28 cellular contexts compared by ENCODE assay signal in the genomic region with DNA sequence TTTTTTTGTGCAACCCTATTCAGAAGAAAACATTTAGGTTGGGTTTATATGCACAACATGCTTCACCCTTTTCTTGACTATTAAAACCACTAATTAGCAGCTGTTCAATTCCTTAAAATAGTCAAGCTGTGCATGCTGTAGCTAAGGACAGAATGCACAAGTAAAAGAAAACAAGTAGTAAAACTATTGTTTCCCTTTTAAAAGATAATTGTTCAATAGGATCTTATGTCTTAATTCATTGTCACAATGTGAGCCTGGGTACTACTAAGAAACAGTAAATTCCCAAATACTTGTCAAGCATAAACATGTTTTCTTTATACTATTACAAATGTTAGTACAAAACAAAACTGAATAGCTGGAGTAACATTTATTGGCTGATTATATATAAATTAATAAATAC.
"Had no signal": no experiment of that assay in that cellular context is flagged by ENCODE, and none has a peak within 500 bp of the region (broad histone marks: within the 10 kb centered on the region; RNA-seq: fewer than 3 reads in every experiment).

No MANE protein-coding gene starts in this region.

- ATAC-seq: activated CD4-positive, CD25-positive, alpha-beta regulatory T cell treated with anti-CD3 and anti-CD28 coated beads, Interleukin-2, amount 50 U/mL, for 24 hours; activated CD8-positive, alpha-beta T cell treated with anti-CD3 and anti-CD28 coated beads for 36 hours; activated T-cell treated with anti-CD3 and anti-CD28 coated beads, Interleukin-2, amount 50 U/mL, for 4 hours; activated T-helper 17 cell treated with anti-CD3 and anti-CD28 coated beads, Interleukin-2, amount 50 U/mL, for 72 hours; esophagus mucosa; T-helper 17 cell had no signal

- FAIRE-seq: astrocyte, bronchial epithelial cell had no signal

- H3K4me3 ChIP-seq: coronary artery, dorsolateral prefrontal cortex had no signal

- H3K27ac ChIP-seq: brain microvascular endothelial cell, coronary artery, dorsolateral prefrontal cortex, WERI-Rb-1 had no signal

- DNase-seq: activated B cell treated with CpG ODN at 0.5 μM for 24 hours; activated CD4-positive, alpha-beta T cell treated with anti-CD3 and anti-CD28 coated beads for 48 hours; activated CD4-positive, alpha-beta T cell treated with anti-CD3 and anti-CD28 coated beads, Interleukin-2, amount 50 U/mL, for 1 hour; activated CD4-positive, alpha-beta T cell treated with anti-CD3 and anti-CD28 coated beads, Interleukin-2, amount 50 U/mL, for 48 hours; activated CD8-positive, alpha-beta memory T cell treated with anti-CD3 and anti-CD28 coated beads for 24 hours; activated CD8-positive, alpha-beta T cell treated with anti-CD3 and anti-CD28 coated beads for 36 hours; activated effector memory CD4-positive, alpha-beta T cell treated with Interleukin-2 at 50 U/mL for 16 hours; activated gamma-delta T cell treated with Interleukin-2 at 50 U/mL for 16 hours; activated naive CD4-positive, alpha-beta T cell treated with anti-CD3 and anti-CD28 coated beads, Interleukin-2, amount 50 U/mL, for 16 hours; activated naive CD4-positive, alpha-beta T cell treated with Interleukin-2 at 50 U/mL for 16 hours; activated T-cell treated with anti-CD3 and anti-CD28 coated beads, Interleukin-2, amount 50 U/mL, for 4 hours; amniotic stem cell; anterior cingulate cortex; brain microvascular endothelial cell; dorsolateral prefrontal cortex; effector memory CD4-positive, alpha-beta T cell; endodermal cell; foreskin fibroblast; head of caudate nucleus; T-helper 1 cell; T-helper 17 cell; WERI-Rb-1 had no signal

- H3K36me3 ChIP-seq: brain microvascular endothelial cell, WERI-Rb-1 had no signal
